In genomic region chr2:240569523-240569997, GRCh38 we compare ENCODE assay signal across 8 cellular contexts. TPM values are rescaled to one million over a fixed set of nuclear protein-coding genes. Genes with fewer than 3 reads are reported as not detected.
DNase-seq lines count a peak whose midpoint lies in the region; ATAC-seq and TF ChIP-seq lines count a peak whose summit lies in the region.

No MANE protein-coding gene starts in this region.

- no peak for ATAC-seq in CD4-positive, alpha-beta T cell (ENCODE audit: poor library complexity)
- ATAC-seq in RWPE2 (ENCODE audit: low read depth): no peak
- no peak for ATAC-seq in GM18868 (IDR thresholded peaks at IDR 0.05; ENCODE audit: unreplicated experiment)
- no peak for ATAC-seq in HG02759 (IDR thresholded peaks at IDR 0.05; ENCODE audit: unreplicated experiment)
- no peak for ATAC-seq in HG03025 (IDR thresholded peaks at IDR 0.05; ENCODE audit: low FRiP score, unreplicated experiment)

- no peaks in the 10 kb centered on the region for H3K9me3 Mint-ChIP-seq in CD4-positive, alpha-beta T cell
- no peaks in the 10 kb centered on the region for H3K9me3 Mint-ChIP-seq in osteocyte (ENCODE audit: unreplicated experiment)

- no peaks in the 10 kb centered on the region for H3K36me3 ChIP-seq in RWPE2 (ENCODE audit: low read depth)
- peaks cover 0 to 24% of the 10 kb centered on the region in 2 donors for H3K36me3 ChIP-seq in esophagus (ENCODE audit: control insufficient read depth in 2 of 2, insufficient read depth in 2 of 2, low read length in 1 of 2)

- peaks cover 18% of the 10 kb centered on the region for H3K4me1 ChIP-seq in RWPE2 (ENCODE audit: insufficient read depth, poor library complexity, severe bottlenecking)
- peaks cover 32 to 53% of the 10 kb centered on the region in 2 donors for H3K4me1 ChIP-seq in esophagus (ENCODE audit: control insufficient read depth in 2 of 2, insufficient read depth in 2 of 2, low read length in 1 of 2)

- no peaks in the 10 kb centered on the region for H3K27me3 ChIP-seq in CD4-positive, alpha-beta T cell (ENCODE audit: control insufficient read depth, insufficient read depth, low read length)
- H3K27me3 ChIP-seq in RWPE2 (ENCODE audit: insufficient read depth, poor library complexity, severe bottlenecking) (no peaks in the 10 kb centered on the region), esophagus (ENCODE audit: control insufficient read depth in 1 of 2, insufficient read depth in 2 of 2, low read length in 2 of 2) (no peaks in the 10 kb centered on the region)

- H3K27ac ChIP-seq in CD4-positive, alpha-beta T cell (ENCODE audit: low read depth, low read length): peak overlapping the region; percentile 66
- H3K27ac ChIP-seq in RWPE2 (ENCODE audit: poor library complexity, severe bottlenecking) (peak overlapping the region; percentile 87), esophagus (ENCODE audit: low read depth in 2 of 2, low read length in 1 of 2) (peak overlapping the region in 1 of 2 donors; percentile 92)

- POLR2A ChIA-PET in CD4-positive, alpha-beta T cell (lab: Charles Lee): interaction anchor here (1.1 to 7.3 kb wide), 5 partner anchors 9 to 53 kb away, joined by 3 to 224 read pairs (median 15); partner anchors contain the start of genes CAPN10 and DUSP28

- H3K27me3 Mint-ChIP-seq in CD4-positive, alpha-beta T cell: no peaks in the 10 kb centered on the region
- no peaks in the 10 kb centered on the region for H3K27me3 Mint-ChIP-seq in osteocyte (ENCODE audit: unreplicated experiment)

- H3K4me3 Mint-ChIP-seq in CD4-positive, alpha-beta T cell: peak overlapping the region; percentile 87
- H3K4me3 Mint-ChIP-seq in osteocyte (ENCODE audit: unreplicated experiment): peak overlapping the region; percentile 64

- CTCF ChIA-PET in CD4-positive, alpha-beta T cell (lab: Charles Lee): interaction anchor here (1.3 to 4.8 kb wide), 3 partner anchors 10 to 19 kb away, joined by 3 to 54 read pairs (median 6); partner anchors contain the start of gene CAPN10

- intact Hi-C loops in CD4-positive, alpha-beta T cell (cut with DNase I, micrococcal nuclease): loop anchor here (1.0 to 10.0 kb wide), 10 partner anchors 16 to 1315 kb away; partner anchors contain the start of genes COPS9 (in 1 of the 2), FARP2 (in 1 of the 2), GPR35 (in 1 of the 2) and HDAC4 (in 1 of the 2)

- H3K36me3 Mint-ChIP-seq in CD4-positive, alpha-beta T cell (ENCODE audit: low read depth): peaks cover 43% of the 10 kb centered on the region
- H3K36me3 Mint-ChIP-seq in osteocyte (ENCODE audit: unreplicated experiment): no peaks in the 10 kb centered on the region

- H3K9me3 ChIP-seq in CD4-positive, alpha-beta T cell (ENCODE audit: control insufficient read depth, low read length): no peaks in the 10 kb centered on the region
- H3K9me3 ChIP-seq in RWPE2 (ENCODE audit: severe bottlenecking): no peaks in the 10 kb centered on the region
- no peaks in the 10 kb centered on the region for H3K9me3 ChIP-seq in esophagus (ENCODE audit: control insufficient read depth in 2 of 2, insufficient read depth in 1 of 2, low read depth in 1 of 2, low read length in 1 of 2)

- 70 to 73% methylated on average over 9 of the region's 9 CpGs for WGBS in esophagus, 2 donors

- H3K4me1 Mint-ChIP-seq in CD4-positive, alpha-beta T cell (ENCODE audit: low read depth): peaks cover 57% of the 10 kb centered on the region
- peaks cover 39% of the 10 kb centered on the region for H3K4me1 Mint-ChIP-seq in osteocyte (ENCODE audit: unreplicated experiment)

- H3K4me3 ChIP-seq in RWPE2 (ENCODE audit: severe bottlenecking) (peak overlapping the region; percentile 88), esophagus (ENCODE audit: low read depth in 1 of 2, low read length in 2 of 2) (peak overlapping the region; percentile 80 to 87)

- no peak for TF ChIP-seq CTCF in CD4-positive, alpha-beta T cell (IDR thresholded peaks at IDR 0.05)
- TF ChIP-seq CTCF in RWPE2 (IDR thresholded peaks at IDR 0.05; ENCODE audit: poor library complexity, severe bottlenecking): no peak
- TF ChIP-seq CTCF in osteocyte (IDR thresholded peaks at IDR 0.05): no peak

- DNase-seq in CD4-positive, alpha-beta T cell: peak in 1 of 10 experiments; percentile 35
- no peak for DNase-seq in RWPE2 (ENCODE audit: low spot score)
- no peak for DNase-seq in osteocyte (ENCODE audit: extremely low spot score, unreplicated experiment)
- no peak for DNase-seq in NCI-H526 treated with DMSO at 0.1 percent for 48 hours (lab: John Stamatoyannopoulos, UW)

- peak overlapping the region; percentile 82 for H3K27ac Mint-ChIP-seq in CD4-positive, alpha-beta T cell
- H3K27ac Mint-ChIP-seq in osteocyte (ENCODE audit: unreplicated experiment): no peak overlapping the region

RNA-seq across cellular contexts. Expression of gene RNPEPL1, which starts 1.3 kb away (rescaled TPM):
- 10 to 100 TPM; 73.0 to 78.8 TPM for total RNA-seq in CD4-positive, alpha-beta T cell
- 100 to 1,000 TPM in 1 of 2 donors, 10 to 100 TPM in 1; 65.9 to 160 TPM for polyA plus RNA-seq in esophagus
- total RNA-seq in osteocyte: 56.5 and 64.0 TPM in 2 replicates

RNA-seq across cellular contexts. Expression of gene DUSP28, which starts 9.4 kb away (rescaled TPM):
- total RNA-seq in CD4-positive, alpha-beta T cell: 10 to 100 TPM; 18.3 to 18.9 TPM
- 1 to 10 TPM; 3.5 to 3.8 TPM for polyA plus RNA-seq in esophagus
- 3.8 and 5.9 TPM in 2 replicates for total RNA-seq in osteocyte

RNA-seq across cellular contexts. Expression of gene ANKMY1, which starts 11.8 kb away (rescaled TPM):
- 10 to 100 TPM; 25.7 to 26.2 TPM for total RNA-seq in CD4-positive, alpha-beta T cell
- polyA plus RNA-seq in esophagus: 10 to 100 TPM in 1 of 2 donors, 1 to 10 TPM in 1; 4.8 to 16.2 TPM
- 16.9 and 28.5 TPM in 2 replicates for total RNA-seq in osteocyte

RNA-seq across cellular contexts. Expression of gene CAPN10, which starts 17.0 kb away (rescaled TPM):
- total RNA-seq in CD4-positive, alpha-beta T cell: 10 to 100 TPM; 40.6 to 42.1 TPM
- polyA plus RNA-seq in esophagus: 10 to 100 TPM; 17.5 to 28.4 TPM
- 37.7 and 40.3 TPM in 2 replicates for total RNA-seq in osteocyte

RNA-seq across cellular contexts. Expression of gene GPR35, which starts 55.7 kb away (rescaled TPM):
- total RNA-seq in CD4-positive, alpha-beta T cell: 1 to 10 TPM; 7.1 to 7.2 TPM
- 1 to 10 TPM; 2.1 to 3.1 TPM for polyA plus RNA-seq in esophagus
- total RNA-seq in osteocyte: 2.5 and 3.6 TPM in 2 replicates
